In the genomic region with DNA sequence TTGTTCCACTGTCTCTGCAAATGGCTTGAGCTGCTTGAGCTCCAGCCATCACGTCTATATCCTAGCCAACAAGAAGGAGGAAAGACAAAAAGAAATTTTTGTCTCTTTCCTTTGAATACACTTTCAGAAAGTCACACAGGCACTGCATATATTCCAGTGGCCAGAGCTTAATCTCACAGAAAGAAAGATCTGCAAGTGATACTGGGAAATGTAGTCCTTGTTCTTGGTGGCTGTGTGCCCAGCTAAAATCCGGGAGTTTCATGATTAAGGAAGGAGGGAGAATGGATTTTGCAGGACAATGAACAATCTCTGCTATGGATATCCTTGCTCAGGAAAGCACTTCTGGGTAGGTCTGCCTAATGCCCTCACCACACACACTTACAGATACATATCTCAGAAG, we compare ENCODE assay signal across 19 cellular contexts.
"Had no signal": no experiment of that assay in that cellular context is flagged by ENCODE, and none has a peak within 500 bp of the region (broad histone marks: within the 10 kb centered on the region; RNA-seq: fewer than 3 reads in every experiment).

No MANE protein-coding gene starts in this region.

- DNase-seq: activated CD4-positive, alpha-beta T cell treated with anti-CD3 and anti-CD28 coated beads for 1 hour; activated CD4-positive, alpha-beta T cell treated with anti-CD3 and anti-CD28 coated beads, Interleukin-2, amount 50 U/mL, for 48 hours; activated CD8-positive, alpha-beta memory T cell treated with anti-CD3 and anti-CD28 coated beads, Interleukin-2, amount 10 ng/mL, durations not matched to agents 7 days and 5 days; activated effector memory CD4-positive, alpha-beta T cell treated with Interleukin-2 at 50 U/mL for 16 hours; activated T-cell treated with anti-CD3 and anti-CD28 coated beads, Interleukin-2, amount 50 U/mL, for 24 hours; amniotic stem cell; endodermal cell; heart left ventricle; natural killer cell; occipital lobe; psoas muscle; spleen; stimulated activated CD4-positive, alpha-beta T cell treated with anti-CD3 and anti-CD28 coated beads, Interleukin-2, amount 100 ng/mL, for 24 hours; stimulated activated naive B cell treated with anti-CD40 and anti-IgM and Interleukin-4, amounts not matched to agents 10 μg/mL and 1 μg/mL and 100 μg/mL, for 72 hours had no signal

- H3K4me1 ChIP-seq: spleen had no signal

- H3K4me3 ChIP-seq: heart left ventricle, psoas muscle, spleen, tibial nerve had no signal

- ATAC-seq: activated CD8-positive, alpha-beta memory T cell treated with anti-CD3 and anti-CD28 coated beads, Interleukin-2, amount 10 ng/mL, durations not matched to agents 7 days and 5 days; activated naive CD4-positive, alpha-beta T cell treated with anti-CD3 and anti-CD28 coated beads, Interleukin-2, amount 50 U/mL, for 72 hours; esophagus mucosa; heart left ventricle; natural killer cell; psoas muscle; sciatic nerve; stimulated activated naive B cell treated with anti-CD40 and anti-IgM and Interleukin-4, amounts not matched to agents 10 μg/mL and 1 μg/mL and 100 μg/mL, for 72 hours had no signal

- H3K27ac ChIP-seq: heart left ventricle, psoas muscle, spleen, tibial nerve had no signal

- H3K27me3 ChIP-seq: heart left ventricle, tibial nerve had no signal

- H3K36me3 ChIP-seq: heart left ventricle, spleen, tibial nerve had no signal

- FAIRE-seq: frontal cortex had no signal
